ENCODE assay signal across 19 cellular contexts in the genomic region with DNA sequence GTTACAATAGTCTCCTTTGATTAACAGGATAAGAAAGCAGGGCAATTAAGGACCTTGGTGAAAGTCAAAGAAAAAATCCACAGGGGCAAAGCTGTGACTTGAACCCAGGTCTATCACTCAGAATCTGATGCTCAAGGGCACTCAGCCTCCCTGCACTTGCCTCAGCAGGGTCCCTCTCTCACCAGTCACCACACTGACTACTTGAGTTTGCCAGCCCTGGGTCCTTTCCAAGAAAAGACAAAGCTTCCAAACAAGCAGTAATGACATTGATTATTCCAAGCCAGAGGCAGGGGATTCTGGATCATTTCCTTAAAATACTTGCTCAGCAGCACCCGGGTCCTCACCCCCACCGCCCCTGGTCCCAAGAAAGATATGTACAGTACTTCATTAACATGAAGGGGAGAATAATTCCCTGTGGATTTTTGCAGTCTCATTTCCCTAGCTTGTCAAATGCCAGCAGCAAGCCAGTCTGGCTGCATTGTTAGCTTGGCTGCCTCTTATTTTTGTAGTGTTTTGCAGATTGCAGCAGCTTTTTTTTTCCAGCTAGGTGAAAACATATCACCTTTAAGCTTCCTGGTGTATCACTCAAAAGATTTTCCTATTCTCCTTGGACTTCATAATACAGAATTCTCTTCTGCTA.
DNase-seq lines count a peak whose midpoint lies in the region; ATAC-seq and TF ChIP-seq lines count a peak whose summit lies in the region.
"Had no signal": no experiment of that assay in that cellular context is flagged by ENCODE, and none has a peak within 500 bp of the region (broad histone marks: within the 10 kb centered on the region; RNA-seq: fewer than 3 reads in every experiment).

No MANE protein-coding gene starts in this region.

- H3K36me3 Mint-ChIP-seq in glutamatergic neuron (ENCODE audit: unreplicated experiment) = no peaks in the 10 kb centered on the region
- H3K36me3 Mint-ChIP-seq: stimulated activated memory B cell treated with anti-CD40 and anti-IgM and Interleukin-4, amounts not matched to agents 10 μg/mL and 1 μg/mL and 100 μg/mL, for 72 hours had no signal

- DNase-seq in NCI-H2227 (lab: John Stamatoyannopoulos, UW; ENCODE audit: unreplicated experiment) (peak; percentile 23), NCI-H2227 treated with DMSO at 0.1 percent for 48 hours (lab: John Stamatoyannopoulos, UW) (no peak), NCI-H2171 treated with DMSO at 0.1 percent for 48 hours (lab: John Stamatoyannopoulos, UW) (peak; percentile 92), glutamatergic neuron (no peak), retina (peak; percentile 44), NCI-H2081 treated with DMSO at 0.1 percent for 48 hours (lab: John Stamatoyannopoulos, UW) (no peak)
- DNase-seq: activated CD4-positive, alpha-beta memory T cell treated with anti-CD3 and anti-CD28 coated beads, Interleukin-2, amount 10 ng/mL, durations not matched to agents 7 days and 5 days; CD4-positive, alpha-beta T cell; foreskin melanocyte; islet precursor cell; MG63; small intestine; upper lobe of left lung had no signal

- peaks cover 1% of the 10 kb centered on the region for H3K9me3 Mint-ChIP-seq in glutamatergic neuron (ENCODE audit: unreplicated experiment)
- H3K9me3 Mint-ChIP-seq: activated CD4-positive, alpha-beta memory T cell treated with anti-CD3 and anti-CD28 coated beads, Interleukin-2, amount 10 ng/mL, durations not matched to agents 7 days and 5 days; activated T-helper 1 cell treated with anti-CD3 and anti-CD28 coated beads, Interleukin-12 subunit alpha, Interleukin-12 subunit beta, Interleukin-2, Interleukin-4 antibody, amounts not matched to agents 30 ng/mL and 10 ng/mL and 1 ng/mL, durations not matched to agents 14 hours and 24 hours and 36 hours; CD4-positive, alpha-beta T cell; stimulated activated memory B cell treated with anti-CD40 and anti-IgM and Interleukin-4, amounts not matched to agents 10 μg/mL and 1 μg/mL and 100 μg/mL, for 72 hours had no signal

- TF ChIP-seq CTCF in glutamatergic neuron (IDR thresholded peaks at IDR 0.05; ENCODE audit: partially characterized antibody, unreplicated experiment) = no peak

- peaks cover 7% of the 10 kb centered on the region for H3K27me3 Mint-ChIP-seq in glutamatergic neuron (ENCODE audit: unreplicated experiment)
- H3K27me3 Mint-ChIP-seq: activated CD4-positive, alpha-beta memory T cell treated with anti-CD3 and anti-CD28 coated beads, Interleukin-2, amount 10 ng/mL, durations not matched to agents 7 days and 5 days; stimulated activated memory B cell treated with anti-CD40 and anti-IgM and Interleukin-4, amounts not matched to agents 10 μg/mL and 1 μg/mL and 100 μg/mL, for 72 hours had no signal

- H3K4me1 Mint-ChIP-seq in glutamatergic neuron (ENCODE audit: low read depth, unreplicated experiment) = peaks cover 41% of the 10 kb centered on the region
- H3K4me1 Mint-ChIP-seq: activated CD4-positive, alpha-beta memory T cell treated with anti-CD3 and anti-CD28 coated beads, Interleukin-2, amount 10 ng/mL, durations not matched to agents 7 days and 5 days; stimulated activated memory B cell treated with anti-CD40 and anti-IgM and Interleukin-4, amounts not matched to agents 10 μg/mL and 1 μg/mL and 100 μg/mL, for 72 hours had no signal

- peak overlapping the region; percentile 33 for H3K27ac Mint-ChIP-seq in glutamatergic neuron (ENCODE audit: unreplicated experiment)
- H3K27ac Mint-ChIP-seq: activated CD4-positive, alpha-beta memory T cell treated with anti-CD3 and anti-CD28 coated beads, Interleukin-2, amount 10 ng/mL, durations not matched to agents 7 days and 5 days; activated T-helper 1 cell treated with anti-CD3 and anti-CD28 coated beads, Interleukin-12 subunit alpha, Interleukin-12 subunit beta, Interleukin-2, Interleukin-4 antibody, amounts not matched to agents 30 ng/mL and 10 ng/mL and 1 ng/mL, durations not matched to agents 14 hours and 24 hours and 36 hours; CD4-positive, alpha-beta T cell; stimulated activated memory B cell treated with anti-CD40 and anti-IgM and Interleukin-4, amounts not matched to agents 10 μg/mL and 1 μg/mL and 100 μg/mL, for 72 hours had no signal

- no peak overlapping the region for H3K4me3 Mint-ChIP-seq in glutamatergic neuron (ENCODE audit: unreplicated experiment)
- H3K4me3 Mint-ChIP-seq: activated CD4-positive, alpha-beta memory T cell treated with anti-CD3 and anti-CD28 coated beads, Interleukin-2, amount 10 ng/mL, durations not matched to agents 7 days and 5 days; activated T-helper 1 cell treated with anti-CD3 and anti-CD28 coated beads, Interleukin-12 subunit alpha, Interleukin-12 subunit beta, Interleukin-2, Interleukin-4 antibody, amounts not matched to agents 30 ng/mL and 10 ng/mL and 1 ng/mL, durations not matched to agents 14 hours and 24 hours and 36 hours; CD4-positive, alpha-beta T cell; stimulated activated memory B cell treated with anti-CD40 and anti-IgM and Interleukin-4, amounts not matched to agents 10 μg/mL and 1 μg/mL and 100 μg/mL, for 72 hours had no signal

- ATAC-seq in HG03565 (IDR thresholded peaks at IDR 0.05; ENCODE audit: unreplicated experiment) (no peak), GM21619 (IDR thresholded peaks at IDR 0.05; ENCODE audit: unreplicated experiment) (no peak)
- ATAC-seq: A549; GM12878; stimulated activated memory B cell treated with anti-CD40 and anti-IgM and Interleukin-4, amounts not matched to agents 10 μg/mL and 1 μg/mL and 100 μg/mL, for 72 hours had no signal

Comparison
In these comparisons a context has a peak if more than half of its experiments do, and no peak if none do; other contexts are left out.
1. DNase-seq: peak in NCI-H2227 (single experiment), NCI-H2171 treated with DMSO at 0.1 percent for 48 hours (single experiment) and retina (single experiment); none in NCI-H2227 treated with DMSO at 0.1 percent for 48 hours (single experiment), glutamatergic neuron (single experiment) and NCI-H2081 treated with DMSO at 0.1 percent for 48 hours (single experiment).